Comparison of ENCODE assay signal across 8 cellular contexts in genomic region chr1:91018006-91018405, GRCh38. TPM values are rescaled to one million over a fixed set of nuclear protein-coding genes. Genes with fewer than 3 reads are reported as not detected.
DNase-seq lines count a peak whose midpoint lies in the region; ATAC-seq and TF ChIP-seq lines count a peak whose summit lies in the region.

No MANE protein-coding gene starts in this region.

- no peaks in the 10 kb centered on the region for H3K27me3 ChIP-seq in Loucy (ENCODE audit: insufficient read depth, low read length, poor library complexity, severe bottlenecking)

- TF ChIP-seq CTCF in Loucy (conservative IDR thresholded peaks at IDR 0.05; ENCODE audit: low read length) (peak; percentile 75), brain (conservative IDR thresholded peaks at IDR 0.05) (peak in 1 of 2 experiments; percentile 10)

- H2AFZ ChIP-seq in Loucy (ENCODE audit: low read length) = no peak overlapping the region

- H3K79me2 ChIP-seq in Loucy (ENCODE audit: insufficient read depth, low read length) = peaks cover 81% of the 10 kb centered on the region

- peaks cover 60% of the 10 kb centered on the region for H3K4me1 ChIP-seq in Loucy (ENCODE audit: insufficient read depth, low read length, poor library complexity, severe bottlenecking)

- H3K9me3 ChIP-seq in Loucy (ENCODE audit: insufficient read depth, low read depth, low read length) = no peaks in the 10 kb centered on the region

- H3K4me3 ChIP-seq in Loucy (ENCODE audit: low read length, poor library complexity, severe bottlenecking) = peak overlapping the region; percentile 84

- ATAC-seq in HG02610 (IDR thresholded peaks at IDR 0.05; ENCODE audit: unreplicated experiment) = no peak
- ATAC-seq in GM18502 (IDR thresholded peaks at IDR 0.05; ENCODE audit: poor library complexity, unreplicated experiment) = no peak

- peak overlapping the region; percentile 90 for H3K4me2 ChIP-seq in Loucy (ENCODE audit: low read depth, low read length, poor library complexity, severe bottlenecking)

- peaks cover 58% of the 10 kb centered on the region for H3K36me3 Mint-ChIP-seq in brain

- peaks cover 0 to 15% (median 0%) of the 10 kb centered on the region in 5 experiments for H3K9me3 Mint-ChIP-seq in brain

- H3K36me3 ChIP-seq in Loucy (ENCODE audit: insufficient read depth, low read length) = no peaks in the 10 kb centered on the region

- 0 out of 2 replicates have a peak, but pooled peaks cover 2% of the 10 kb centered on the region for H3F3A ChIP-seq in Loucy (ENCODE audit: low read depth)

- peaks cover 81% of the 10 kb centered on the region for H4K20me1 ChIP-seq in Loucy (ENCODE audit: insufficient read depth, low read length, poor library complexity, severe bottlenecking)

- no peaks in the 10 kb centered on the region for H3K9me2 ChIP-seq in Loucy (replicated peaks; ENCODE audit: low read depth, low read length)

- no peak overlapping the region for H3K9ac ChIP-seq in Loucy (ENCODE audit: low read depth, low read length, poor library complexity, severe bottlenecking)

- peak; percentile 34 for DNase-seq in EL
- peak; percentile 29 for DNase-seq in midbrain (lab: John Stamatoyannopoulos, UW)
- no peak for DNase-seq in activated effector memory CD4-positive, alpha-beta T cell treated with anti-CD3 and anti-CD28 coated beads, Interleukin-2, amount 50 U/mL, for 16 hours
- DNase-seq in NCI-H526 (lab: John Stamatoyannopoulos, UW) = no peak

- H3K4me1 Mint-ChIP-seq in brain = peaks cover 77% of the 10 kb centered on the region

- H3K27ac Mint-ChIP-seq in brain = peak overlapping the region in 3 of 5 experiments; percentile 35 to 78 (median 48)

- peak overlapping the region; percentile 55 to 99 (median 76) for H3K4me3 Mint-ChIP-seq in brain

- H3K27me3 Mint-ChIP-seq in brain = peaks cover 14% of the 10 kb centered on the region

RNA-seq across cellular contexts. Expression of gene ZNF644, which starts 3.8 kb away (rescaled TPM):
- polyA plus RNA-seq in brain (ENCODE audit: insufficient read depth, low read depth, low replicate concordance) = 7.4 TPM

Comparison
In these comparisons a context has a peak if more than half of its experiments do, and no peak if none do; other contexts are left out.
1. DNase-seq: peak in EL (single experiment) and midbrain (single experiment); none in activated effector memory CD4-positive, alpha-beta T cell treated with anti-CD3 and anti-CD28 coated beads, Interleukin-2, amount 50 U/mL, for 16 hours (single experiment) and NCI-H526 (0 of 2).